In genomic region chr9:93081081-93081529, GRCh38 we compare ENCODE assay signal across 14 cellular contexts. TPM values are rescaled to one million over a fixed set of nuclear protein-coding genes. Genes with fewer than 3 reads are reported as not detected.
DNase-seq lines count a peak whose midpoint lies in the region; ATAC-seq lines count a peak whose summit lies in the region.
"Had no signal": no experiment of that assay in that cellular context is flagged by ENCODE, and none has a peak within 500 bp of the region (broad histone marks: within the 10 kb centered on the region; RNA-seq: fewer than 3 reads in every experiment).

No MANE protein-coding gene starts in this region.

- DNase-seq in activated naive CD4-positive, alpha-beta T cell treated with anti-CD3 and anti-CD28 coated beads for 36 hours: peak; percentile 3
- no peak for DNase-seq in activated naive CD4-positive, alpha-beta T cell treated with anti-CD3 and anti-CD28 coated beads, Interleukin-2, amount 50 U/mL, for 16 hours
- no peak for DNase-seq in activated T-cell treated with anti-CD3 and anti-CD28 coated beads, Interleukin-2, amount 50 U/mL, for 72 hours
- DNase-seq in left lobe of liver (ENCODE audit: low spot score): peak; percentile 33
- DNase-seq in stimulated activated CD8-positive, alpha-beta memory T cell treated with anti-CD3 and anti-CD28 coated beads, Interleukin-4, amount 100 ng/mL, for 48 hours: peak; percentile 18
- DNase-seq: amniotic stem cell, cortex of kidney, DMS53, NCI-H1048, NCI-H226, psoas muscle had no signal

- H3K4me3 Mint-ChIP-seq in activated naive CD4-positive, alpha-beta T cell treated with anti-CD3 and anti-CD28 coated beads for 36 hours: no peak overlapping the region
- no peak overlapping the region for H3K4me3 Mint-ChIP-seq in activated T-cell treated with anti-CD3 and anti-CD28 coated beads, Interleukin-2, amount 50 U/mL, for 72 hours

- peaks cover 46% of the 10 kb centered on the region for H3K36me3 Mint-ChIP-seq in activated naive CD4-positive, alpha-beta T cell treated with anti-CD3 and anti-CD28 coated beads for 36 hours (ENCODE audit: low read depth)
- H3K36me3 Mint-ChIP-seq in activated T-cell treated with anti-CD3 and anti-CD28 coated beads, Interleukin-2, amount 50 U/mL, for 72 hours (ENCODE audit: insufficient read depth in 2 of 2): peaks cover 15 to 41% of the 10 kb centered on the region in 2 donors

- no peak for ATAC-seq in activated T-cell treated with anti-CD3 and anti-CD28 coated beads, Interleukin-2, amount 50 U/mL, for 72 hours (replicated peaks in 1 of 2)
- ATAC-seq in left lobe of liver (no peak), HG02884 (IDR thresholded peaks at IDR 0.05; ENCODE audit: unreplicated experiment) (no peak), GM18517 (IDR thresholded peaks at IDR 0.05; ENCODE audit: unreplicated experiment) (no peak), HG03460 (IDR thresholded peaks at IDR 0.05; ENCODE audit: unreplicated experiment) (no peak)
- ATAC-seq: psoas muscle had no signal

- intact Hi-C loops in activated naive CD4-positive, alpha-beta T cell treated with anti-CD3 and anti-CD28 coated beads for 36 hours (cut with micrococcal nuclease): no loop called here

- no peaks in the 10 kb centered on the region for H3K27me3 Mint-ChIP-seq in activated naive CD4-positive, alpha-beta T cell treated with anti-CD3 and anti-CD28 coated beads for 36 hours (ENCODE audit: low read depth)
- H3K27me3 Mint-ChIP-seq in activated T-cell treated with anti-CD3 and anti-CD28 coated beads, Interleukin-2, amount 50 U/mL, for 72 hours (ENCODE audit: low read depth): no peaks in the 10 kb centered on the region

- peaks cover 2% of the 10 kb centered on the region for H3K9me3 Mint-ChIP-seq in activated naive CD4-positive, alpha-beta T cell treated with anti-CD3 and anti-CD28 coated beads for 36 hours
- peaks cover 0 to 5% of the 10 kb centered on the region in 2 donors for H3K9me3 Mint-ChIP-seq in activated T-cell treated with anti-CD3 and anti-CD28 coated beads, Interleukin-2, amount 50 U/mL, for 72 hours

- peaks cover 48% of the 10 kb centered on the region for H3K4me1 Mint-ChIP-seq in activated naive CD4-positive, alpha-beta T cell treated with anti-CD3 and anti-CD28 coated beads for 36 hours (ENCODE audit: low read depth)
- peaks cover 51% of the 10 kb centered on the region for H3K4me1 Mint-ChIP-seq in activated T-cell treated with anti-CD3 and anti-CD28 coated beads, Interleukin-2, amount 50 U/mL, for 72 hours (ENCODE audit: low read depth)

- H3K27ac Mint-ChIP-seq in activated naive CD4-positive, alpha-beta T cell treated with anti-CD3 and anti-CD28 coated beads for 36 hours: peak overlapping the region; percentile 95
- H3K27ac Mint-ChIP-seq in activated T-cell treated with anti-CD3 and anti-CD28 coated beads, Interleukin-2, amount 50 U/mL, for 72 hours: peak overlapping the region; percentile 55

- CTCF ChIA-PET in activated naive CD4-positive, alpha-beta T cell treated with anti-CD3 and anti-CD28 coated beads for 36 hours (lab: Charles Lee): interaction anchor here (0.6 to 2.6 kb wide), 4 partner anchors 9 to 124 kb away, joined by 3 to 8 read pairs (median 4); no protein-coding TSS in a partner anchor

RNA-seq across cellular contexts. Expression of gene CARD19, which starts 14.9 kb away (rescaled TPM):
- total RNA-seq in activated naive CD4-positive, alpha-beta T cell treated with anti-CD3 and anti-CD28 coated beads for 36 hours: 10 to 100 TPM; 51.4 to 52.0 TPM
- 10 to 100 TPM; 65.7 to 70.0 TPM for total RNA-seq in activated T-cell treated with anti-CD3 and anti-CD28 coated beads, Interleukin-2, amount 50 U/mL, for 72 hours
- total RNA-seq in left lobe of liver: 8.5 TPM

RNA-seq across cellular contexts. Expression of gene SUSD3, which starts 22.6 kb away (rescaled TPM):
- 10 to 100 TPM; 62.7 to 68.3 TPM for total RNA-seq in activated naive CD4-positive, alpha-beta T cell treated with anti-CD3 and anti-CD28 coated beads for 36 hours
- total RNA-seq in activated T-cell treated with anti-CD3 and anti-CD28 coated beads, Interleukin-2, amount 50 U/mL, for 72 hours: 10 to 100 TPM; 53.1 to 56.8 TPM
- 49.7 TPM for total RNA-seq in left lobe of liver

RNA-seq across cellular contexts. Expression of gene NINJ1, which starts 52.9 kb away (rescaled TPM):
- 10 to 100 TPM; 93.9 to 96.9 TPM for total RNA-seq in activated naive CD4-positive, alpha-beta T cell treated with anti-CD3 and anti-CD28 coated beads for 36 hours
- 100 to 1,000 TPM; 121 to 124 TPM for total RNA-seq in activated T-cell treated with anti-CD3 and anti-CD28 coated beads, Interleukin-2, amount 50 U/mL, for 72 hours
- total RNA-seq in left lobe of liver: 53.3 TPM

Comparison
In these comparisons a context has a peak if more than half of its experiments do, and no peak if none do; other contexts are left out.
1. DNase-seq: peak in activated naive CD4-positive, alpha-beta T cell treated with anti-CD3 and anti-CD28 coated beads for 36 hours (single experiment), left lobe of liver (single experiment) and stimulated activated CD8-positive, alpha-beta memory T cell treated with anti-CD3 and anti-CD28 coated beads, Interleukin-4, amount 100 ng/mL, for 48 hours (single experiment); none in activated naive CD4-positive, alpha-beta T cell treated with anti-CD3 and anti-CD28 coated beads, Interleukin-2, amount 50 U/mL, for 16 hours (single experiment) and activated T-cell treated with anti-CD3 and anti-CD28 coated beads, Interleukin-2, amount 50 U/mL, for 72 hours (0 of 2).